16 cellular contexts compared by ENCODE assay signal in genomic region chr13:85040176-85040660, GRCh38.
DNase-seq lines count a peak whose midpoint lies in the region; ATAC-seq lines count a peak whose summit lies in the region.
"Had no signal": no experiment of that assay in that cellular context is flagged by ENCODE, and none has a peak within 500 bp of the region (broad histone marks: within the 10 kb centered on the region; RNA-seq: fewer than 3 reads in every experiment).

No MANE protein-coding gene starts in this region.

- H3K27ac Mint-ChIP-seq in activated naive CD4-positive, alpha-beta T cell treated with anti-CD3 and anti-CD28 coated beads, Interleukin-2, amount 50 U/mL, for 72 hours: no peak overlapping the region
- H3K27ac Mint-ChIP-seq: B cell; CD4-positive, alpha-beta T cell; T-cell had no signal

- H3K36me3 Mint-ChIP-seq in activated naive CD4-positive, alpha-beta T cell treated with anti-CD3 and anti-CD28 coated beads, Interleukin-2, amount 50 U/mL, for 72 hours: no peaks in the 10 kb centered on the region
- H3K36me3 Mint-ChIP-seq: T-cell had no signal

- peaks cover 3 to 7% of the 10 kb centered on the region in 2 donors for H3K9me3 Mint-ChIP-seq in activated naive CD4-positive, alpha-beta T cell treated with anti-CD3 and anti-CD28 coated beads, Interleukin-2, amount 50 U/mL, for 72 hours
- H3K9me3 Mint-ChIP-seq: CD4-positive, alpha-beta T cell had no signal

- no peak for ATAC-seq in activated naive CD4-positive, alpha-beta T cell treated with anti-CD3 and anti-CD28 coated beads, Interleukin-2, amount 50 U/mL, for 72 hours
- ATAC-seq: Panc1, T-cell had no signal

- DNase-seq in NCI-H128 (lab: John Stamatoyannopoulos, UW; ENCODE audit: unreplicated experiment) (peak; percentile 38), NCI-H2081 (lab: John Stamatoyannopoulos, UW) (peak; percentile 47 to 90), NCI-H69 (lab: John Stamatoyannopoulos, UW) (peak; percentile 86), left kidney (ENCODE audit: low read depth, low spot score) (peak; percentile 3), LoVo (ENCODE audit: low spot score) (no peak)
- no peak for DNase-seq in activated naive CD4-positive, alpha-beta T cell treated with anti-CD3 and anti-CD28 coated beads, Interleukin-2, amount 50 U/mL, for 72 hours (ENCODE audit: low spot score in 2 of 2)
- DNase-seq in activated T-cell treated with anti-CD3 and anti-CD28 coated beads, Interleukin-2, amount 50 U/mL, for 48 hours: no peak
- DNase-seq: Calu3; CD4-positive, alpha-beta T cell; NCI-H1694; NCI-H2171 treated with DMSO at 0.1 percent for 48 hours; NCI-H774; T-cell; T-helper 9 cell had no signal

Comparison
In these comparisons a context has a peak if more than half of its experiments do, and no peak if none do; other contexts are left out.
1. DNase-seq: peak in NCI-H128 (single experiment), NCI-H2081 (2 of 2), NCI-H69 (single experiment) and left kidney (single experiment); none in LoVo (single experiment), activated naive CD4-positive, alpha-beta T cell treated with anti-CD3 and anti-CD28 coated beads, Interleukin-2, amount 50 U/mL, for 72 hours (0 of 2) and activated T-cell treated with anti-CD3 and anti-CD28 coated beads, Interleukin-2, amount 50 U/mL, for 48 hours (0 of 2).